Comparison of ENCODE assay signal across 14 cellular contexts in genomic region chr9:19992556-19992955, GRCh38.
DNase-seq lines count a peak whose midpoint lies in the region; ATAC-seq lines count a peak whose summit lies in the region.
"Had no signal": no experiment of that assay in that cellular context is flagged by ENCODE, and none has a peak within 500 bp of the region (broad histone marks: within the 10 kb centered on the region; RNA-seq: fewer than 3 reads in every experiment).

No MANE protein-coding gene starts in this region.

- DNase-seq in AG08395 (ENCODE audit: low spot score) (peak; percentile 12), G401 (ENCODE audit: low spot score) (peak; percentile 8), SJCRH30 (peak; percentile 29 to 59), fibroblast of peridontal ligament (ENCODE audit: extremely low read depth) (peak; percentile 90), NCI-H1417 treated with DMSO at 0.1 percent for 48 hours (lab: John Stamatoyannopoulos, UW) (no peak), T1000 (lab: John Stamatoyannopoulos, UW) (no peak), left lobe of liver (ENCODE audit: low spot score) (no peak)
- DNase-seq: aorta, Caco-2, kidney, NCI-H2029 had no signal

- H3K4me3 ChIP-seq in SJCRH30, result no peak overlapping the region

- in situ Hi-C loops in G401 (cut with HindIII; ENCODE audit: low sequenced_read_pairs), result no loop called here

- H3K27ac ChIP-seq in SJCRH30, result no peak overlapping the region

- no peak for ATAC-seq in left lobe of liver
- no peak for ATAC-seq in GM18861 (IDR thresholded peaks at IDR 0.05; ENCODE audit: unreplicated experiment)
- ATAC-seq: Panc1, WTC11 had no signal

- peaks cover 21% of the 10 kb centered on the region for H3K4me1 ChIP-seq in SJCRH30
- H3K4me1 ChIP-seq: Caco-2 had no signal

- no peaks in the 10 kb centered on the region for H3K27me3 ChIP-seq in SJCRH30

- no peaks in the 10 kb centered on the region for H3K9me3 ChIP-seq in SJCRH30 (replicated peaks)
- H3K9me3 ChIP-seq: Caco-2 had no signal

- H3K36me3 ChIP-seq in SJCRH30, result no peaks in the 10 kb centered on the region

Comparison
In these comparisons a context has a peak if more than half of its experiments do, and no peak if none do; other contexts are left out.
1. DNase-seq: peak in AG08395 (single experiment), G401 (single experiment), SJCRH30 (2 of 2) and fibroblast of peridontal ligament (single experiment); none in NCI-H1417 treated with DMSO at 0.1 percent for 48 hours (single experiment), T1000 (single experiment) and left lobe of liver (single experiment).